In genomic region chr9:4366649-4367330, GRCh38 we compare ENCODE assay signal across 8 cellular contexts.
DNase-seq lines count a peak whose midpoint lies in the region; ATAC-seq and TF ChIP-seq lines count a peak whose summit lies in the region.

No MANE protein-coding gene starts in this region.

- no peaks in the 10 kb centered on the region for H3K27me3 ChIP-seq in DND-41 (ENCODE audit: insufficient read depth, low read length, poor library complexity)

- in situ Hi-C loops in KBM-7 (cut with MboI; ENCODE audit: low pct_unique_long_range_greater_than_20kb, low sequenced_read_pairs), result no loop called here

- no peaks in the 10 kb centered on the region for H3K4me1 ChIP-seq in DND-41 (ENCODE audit: insufficient read depth, low read length)

- no peak overlapping the region for H2AFZ ChIP-seq in DND-41 (ENCODE audit: low read depth, low read length)

- H3K9ac ChIP-seq in DND-41 (ENCODE audit: low read depth, low read length), result no peak overlapping the region

- ATAC-seq in DND-41 (ENCODE audit: insufficient read depth, low read depth) (no peak), HG03439 (IDR thresholded peaks at IDR 0.05; ENCODE audit: unreplicated experiment) (no peak)

- no peak overlapping the region for H3K4me3 ChIP-seq in DND-41 (ENCODE audit: low read depth in 1 of 2, low read length in 2 of 2)

- peak; percentile 56 for TF ChIP-seq CTCF in DND-41 (IDR thresholded peaks at IDR 0.05; ENCODE audit: borderline replicate concordance, extremely low read depth, low read length, poor library complexity, severe bottlenecking)

- no peaks in the 10 kb centered on the region for H3K36me3 ChIP-seq in DND-41 (ENCODE audit: insufficient read depth, low read length)

- H3K4me2 ChIP-seq in DND-41 (ENCODE audit: insufficient read depth, low read length), result no peak overlapping the region

- no peaks in the 10 kb centered on the region for H4K20me1 ChIP-seq in DND-41 (ENCODE audit: insufficient read depth, low read length)

- H3K9me3 ChIP-seq in DND-41 (ENCODE audit: insufficient read depth, low read length, severe bottlenecking), result no peaks in the 10 kb centered on the region

- DNase-seq in DND-41 (no peak), KBM-7 (peak; percentile 53), SK-N-DZ (ENCODE audit: low spot score) (peak; percentile 2), cerebellar cortex (ENCODE audit: low spot score) (peak; percentile 97), left kidney (ENCODE audit: low read depth, low spot score) (peak; percentile 26), superior temporal gyrus (ENCODE audit: extremely low spot score) (peak; percentile 83)
- DNase-seq in activated CD4-positive, CD25-positive, alpha-beta regulatory T cell treated with anti-CD3 and anti-CD28 coated beads, Interleukin-2, amount 50 U/mL, for 72 hours, result no peak

- H3K27ac ChIP-seq in DND-41 (ENCODE audit: low read length), result no peak overlapping the region

- no peaks in the 10 kb centered on the region for H3K79me2 ChIP-seq in DND-41 (ENCODE audit: insufficient read depth, low read length)

Comparison
In these comparisons a context has a peak if more than half of its experiments do, and no peak if none do; other contexts are left out.
1. DNase-seq: peak in KBM-7 (single experiment), SK-N-DZ (single experiment), cerebellar cortex (single experiment), left kidney (single experiment) and superior temporal gyrus (single experiment); none in DND-41 (single experiment) and activated CD4-positive, CD25-positive, alpha-beta regulatory T cell treated with anti-CD3 and anti-CD28 coated beads, Interleukin-2, amount 50 U/mL, for 72 hours (single experiment).